Comparison of ENCODE assay signal across 28 cellular contexts in the genomic region with DNA sequence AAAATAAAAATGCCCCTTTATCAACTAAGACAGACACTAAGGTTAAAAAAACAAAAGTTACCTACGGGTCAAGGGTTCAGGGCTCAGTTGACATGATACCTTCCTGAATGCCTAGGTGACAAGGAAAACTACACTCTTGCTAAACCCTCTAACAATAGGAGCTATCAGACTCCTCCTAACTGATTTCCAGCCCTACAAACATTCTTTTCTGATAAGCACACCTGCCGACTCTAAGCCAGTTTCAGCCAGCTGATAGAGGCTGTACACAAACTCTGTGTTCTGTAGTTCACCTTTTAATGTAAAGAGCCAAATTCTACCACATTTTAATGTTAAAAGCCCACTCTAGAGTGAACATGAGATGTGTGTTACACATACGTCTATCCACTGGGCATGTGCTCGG. TPM values are rescaled to one million over a fixed set of nuclear protein-coding genes. Genes with fewer than 3 reads are reported as not detected.
"Had no signal": no experiment of that assay in that cellular context is flagged by ENCODE, and none has a peak within 500 bp of the region (broad histone marks: within the 10 kb centered on the region; RNA-seq: fewer than 3 reads in every experiment).

No MANE protein-coding gene starts in this region.

- H3K27ac ChIP-seq: SK-N-MC had no signal

- H3K4me1 Mint-ChIP-seq: activated T-helper 17 cell treated with anti-CD3 and anti-CD28 coated beads, Interleukin-2, amount 50 U/mL, for 72 hours had no signal

- DNase-seq: activated CD4-positive, alpha-beta memory T cell treated with anti-CD3 and anti-CD28 coated beads, Interleukin-2, amount 10 ng/mL, durations not matched to agents 7 days and 5 days; activated CD4-positive, alpha-beta T cell treated with anti-CD3 and anti-CD28 coated beads, Interleukin-2, amount 50 U/mL, for 1 hour; activated CD4-positive, CD25-positive, alpha-beta regulatory T cell; activated gamma-delta T cell; activated naive CD4-positive, alpha-beta T cell treated with anti-CD3 and anti-CD28 coated beads, Interleukin-2, amount 10 ng/mL, durations not matched to agents 7 days and 5 days; activated naive CD8-positive, alpha-beta T cell treated with anti-CD3 and anti-CD28 coated beads for 36 hours; activated T-cell treated with anti-CD3 and anti-CD28 coated beads for 4 hours; activated T-cell treated with anti-CD3 and anti-CD28 coated beads, Interleukin-2, amount 50 U/mL, for 48 hours; KG1; MV-4-11; NCI-H1092 treated with DMSO at 0.1 percent for 48 hours; NCI-H1417 treated with DMSO at 0.1 percent for 48 hours; NCI-H1694; NCI-H2029; NCI-H2171 treated with DMSO at 0.1 percent for 48 hours; NCI-H226; NCI-H526 treated with DMSO at 0.1 percent for 48 hours; RPMI8226; T-cell; T-helper 2 cell; T1000 had no signal

- H3K27me3 Mint-ChIP-seq: activated naive CD8-positive, alpha-beta T cell treated with anti-CD3 and anti-CD28 coated beads for 36 hours; activated T-helper 17 cell treated with anti-CD3 and anti-CD28 coated beads, Interleukin-2, amount 50 U/mL, for 72 hours; T-cell had no signal

- H3K4me3 ChIP-seq: SK-N-MC had no signal

- ATAC-seq: activated T-helper 17 cell treated with anti-CD3 and anti-CD28 coated beads, Interleukin-2, amount 50 U/mL, for 72 hours; Panc1; Right ventricle myocardium inferior; T-cell had no signal

- H3K9me3 Mint-ChIP-seq: activated CD4-positive, alpha-beta memory T cell treated with anti-CD3 and anti-CD28 coated beads, Interleukin-2, amount 10 ng/mL, durations not matched to agents 7 days and 5 days; activated naive CD4-positive, alpha-beta T cell treated with anti-CD3 and anti-CD28 coated beads, Interleukin-2, amount 10 ng/mL, durations not matched to agents 7 days and 5 days; activated naive CD8-positive, alpha-beta T cell treated with anti-CD3 and anti-CD28 coated beads for 36 hours; activated T-helper 17 cell treated with anti-CD3 and anti-CD28 coated beads, Interleukin-2, amount 50 U/mL, for 72 hours; T-cell had no signal

- H3K36me3 Mint-ChIP-seq: activated naive CD4-positive, alpha-beta T cell treated with anti-CD3 and anti-CD28 coated beads, Interleukin-2, amount 10 ng/mL, durations not matched to agents 7 days and 5 days; activated naive CD8-positive, alpha-beta T cell treated with anti-CD3 and anti-CD28 coated beads for 36 hours; T-cell had no signal

- H3K4me3 Mint-ChIP-seq: activated CD4-positive, alpha-beta memory T cell treated with anti-CD3 and anti-CD28 coated beads, Interleukin-2, amount 10 ng/mL, durations not matched to agents 7 days and 5 days; activated naive CD4-positive, alpha-beta T cell treated with anti-CD3 and anti-CD28 coated beads, Interleukin-2, amount 10 ng/mL, durations not matched to agents 7 days and 5 days; activated naive CD8-positive, alpha-beta T cell treated with anti-CD3 and anti-CD28 coated beads for 36 hours; activated T-helper 17 cell treated with anti-CD3 and anti-CD28 coated beads, Interleukin-2, amount 50 U/mL, for 72 hours; T-cell had no signal

- H3K27ac Mint-ChIP-seq: activated CD4-positive, alpha-beta memory T cell treated with anti-CD3 and anti-CD28 coated beads, Interleukin-2, amount 10 ng/mL, durations not matched to agents 7 days and 5 days; activated naive CD4-positive, alpha-beta T cell treated with anti-CD3 and anti-CD28 coated beads, Interleukin-2, amount 10 ng/mL, durations not matched to agents 7 days and 5 days; activated naive CD8-positive, alpha-beta T cell treated with anti-CD3 and anti-CD28 coated beads for 36 hours; activated T-helper 17 cell treated with anti-CD3 and anti-CD28 coated beads, Interleukin-2, amount 50 U/mL, for 72 hours; T-cell had no signal

RNA-seq across cellular contexts. Expression of gene FAM163A, which starts 40.2 kb away (rescaled TPM):
- total RNA-seq: activated CD4-positive, alpha-beta memory T cell treated with anti-CD3 and anti-CD28 coated beads, Interleukin-2, amount 10 ng/mL, durations not matched to agents 7 days and 5 days; activated CD8-positive, alpha-beta memory T cell treated with anti-CD3 and anti-CD28 coated beads for 36 hours; activated naive CD8-positive, alpha-beta T cell treated with anti-CD3 and anti-CD28 coated beads for 36 hours; activated T-helper 17 cell treated with anti-CD3 and anti-CD28 coated beads, Interleukin-2, amount 50 U/mL, for 72 hours; LHCN-M2; MCF 10A had no signal
